ENCODE assay signal across 25 cellular contexts in the genomic region with DNA sequence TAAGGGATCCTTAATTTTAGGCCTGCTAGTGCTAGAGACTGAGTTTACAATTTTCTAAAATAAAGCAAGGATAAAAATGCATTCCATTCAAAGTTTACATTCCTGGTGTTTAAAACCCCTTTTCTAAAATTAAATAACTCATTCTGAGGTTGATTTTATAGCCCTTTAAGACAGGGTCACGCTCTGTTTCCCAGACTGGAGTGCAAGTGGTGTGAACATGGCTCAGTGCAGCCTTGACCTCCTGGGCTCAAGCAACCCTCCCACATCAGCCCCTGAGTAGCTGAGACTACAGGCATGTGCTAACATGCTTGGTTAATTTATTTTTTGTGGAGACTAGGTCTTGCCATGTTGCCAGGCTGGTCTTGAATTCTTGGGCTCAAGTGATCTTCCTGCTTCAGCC. TPM values are rescaled to one million over a fixed set of nuclear protein-coding genes. Genes with fewer than 3 reads are reported as not detected.
DNase-seq lines count a peak whose midpoint lies in the region; ATAC-seq and TF ChIP-seq lines count a peak whose summit lies in the region.
"Had no signal": no experiment of that assay in that cellular context is flagged by ENCODE, and none has a peak within 500 bp of the region (broad histone marks: within the 10 kb centered on the region; RNA-seq: fewer than 3 reads in every experiment).

No MANE protein-coding gene starts in this region.

- no peak overlapping the region for H2AFZ ChIP-seq in IMR-90 (replicated peaks; ENCODE audit: low read length, poor library complexity)

- no TSS peak for BruUV-seq in IMR-90 (replicated peaks; lab: Mats Ljungman, UMichigan)

- H2AK5ac ChIP-seq in IMR-90 (ENCODE audit: low read depth, low read length), result peak overlapping the region; percentile 3; the same call in 1 of the 2 replicates

- no peaks in the 10 kb centered on the region for H3K27me3 ChIP-seq in IMR-90 (ENCODE audit: control insufficient read depth, insufficient read depth, low read length)

- dilution Hi-C loops in IMR-90 (cut with HindIII; ENCODE audit: low sequenced_read_pairs, unreplicated experiment), result no loop called here

- TF ChIP-seq POLR2A in IMR-90 (IDR thresholded peaks at IDR 0.05; ENCODE audit: low read depth, low read length), result no peak

- H3K27me3 Mint-ChIP-seq in nephron progenitor cell (ENCODE audit: low read depth, poor library complexity), result no peaks in the 10 kb centered on the region
- no peaks in the 10 kb centered on the region for H3K27me3 Mint-ChIP-seq in naive thymus-derived CD8-positive, alpha-beta T cell
- H3K27me3 Mint-ChIP-seq: activated T-cell treated with anti-CD3 and anti-CD28 coated beads, Interleukin-2, amount 50 U/mL, for 24 hours; IgD-negative memory B cell had no signal

- TF ChIP-seq CTCF in IMR-90 (conservative IDR thresholded peaks at IDR 0.05; ENCODE audit: low read depth, low read length) (no peak), epithelial cell of esophagus (IDR thresholded peaks at IDR 0.05; ENCODE audit: insufficient read depth, low read depth, low read length, missing control alignments) (no peak), nephron progenitor cell (IDR thresholded peaks at IDR 0.05) (no peak)

- no peak overlapping the region for H2BK120ac ChIP-seq in IMR-90 (ENCODE audit: low read depth, low read length)

- H3K56ac ChIP-seq in IMR-90 (ENCODE audit: extremely low read depth, insufficient read depth, low read length), result no peak overlapping the region

- peak overlapping the region in 1 of 2 experiments; percentile 29; a peak in 2 of 4 replicates for H4K8ac ChIP-seq in IMR-90 (ENCODE audit: low read depth in 2 of 2, low read length in 2 of 2)

- no peak overlapping the region for H4K5ac ChIP-seq in IMR-90 (ENCODE audit: low read depth, low read length)

- POLR2A ChIA-PET in IMR-90 (lab: Charles Lee; ENCODE audit: unreplicated experiment), result no interaction called here
- POLR2A ChIA-PET in naive thymus-derived CD8-positive, alpha-beta T cell (lab: Charles Lee), result no interaction called here

- no peaks in the 10 kb centered on the region for H4K20me1 ChIP-seq in IMR-90 (ENCODE audit: insufficient read depth, low read length)

- no CpG with 5 or more reads among the region's 1 CpG for WGBS in IMR-90 (ENCODE audit: extremely low coverage in 2 of 2, insufficient read length in 1 of 2), 2 experiments

- peak overlapping the region; percentile 40; the same call in 1 of the 2 replicates for H3K4ac ChIP-seq in IMR-90 (ENCODE audit: low read depth, low read length)

- H3K18ac ChIP-seq in IMR-90 (ENCODE audit: low read depth, low read length), result peak overlapping the region; percentile 8; the same call in 1 of the 2 replicates

- H2BK20ac ChIP-seq in IMR-90 (ENCODE audit: low read depth, low read length), result no peak overlapping the region

- H3K36me3 ChIP-seq in IMR-90 (ENCODE audit: control insufficient read depth, insufficient read depth, low read length), result peaks cover 3% of the 10 kb centered on the region

- no peak overlapping the region for H3K27ac ChIP-seq in IMR-90 (ENCODE audit: insufficient read depth, low read length)
- H3K27ac ChIP-seq: C4-2B, epithelial cell of prostate, skin epidermis had no signal

- in situ Hi-C loops in IMR-90 (cut with MboI; ENCODE audit: low sequenced_read_pairs), result no loop called here

- peak overlapping the region; percentile 35 for H2AK9ac ChIP-seq in IMR-90 (replicated peaks; ENCODE audit: low read depth, low read length, poor library complexity)

- H3K4me3 ChIP-seq in IMR-90 (ENCODE audit: insufficient read depth, low read depth, low read length), result no peak overlapping the region
- H3K4me3 ChIP-seq in epithelial cell of esophagus (ENCODE audit: low read length), result no peak overlapping the region
- H3K4me3 ChIP-seq: skin epidermis had no signal

- no peak overlapping the region for H4K91ac ChIP-seq in IMR-90 (ENCODE audit: insufficient read depth, low read depth, low read length)

- H3K9me3 Mint-ChIP-seq in nephron progenitor cell, result no peaks in the 10 kb centered on the region
- no peaks in the 10 kb centered on the region for H3K9me3 Mint-ChIP-seq in naive thymus-derived CD8-positive, alpha-beta T cell
- H3K9me3 Mint-ChIP-seq: activated T-cell treated with anti-CD3 and anti-CD28 coated beads, Interleukin-2, amount 50 U/mL, for 24 hours; dendritic cell treated with granulocyte-macrophage colony-stimulating factor and Interleukin-4, amounts not matched to agents 40 ng/mL and 50 ng/mL, for 4 days; IgD-negative memory B cell; natural killer cell had no signal

- peaks cover 3% of the 10 kb centered on the region; the same call in 1 of the 2 replicates for H3K9me1 ChIP-seq in IMR-90 (ENCODE audit: insufficient read depth, low read length)

- no peak overlapping the region for H3K4me3 Mint-ChIP-seq in nephron progenitor cell
- no peak overlapping the region for H3K4me3 Mint-ChIP-seq in naive thymus-derived CD8-positive, alpha-beta T cell
- H3K4me3 Mint-ChIP-seq: activated T-cell treated with anti-CD3 and anti-CD28 coated beads, Interleukin-2, amount 50 U/mL, for 24 hours; brain; dendritic cell treated with granulocyte-macrophage colony-stimulating factor and Interleukin-4, amounts not matched to agents 40 ng/mL and 50 ng/mL, for 4 days; IgD-negative memory B cell; natural killer cell had no signal

- H3K9ac ChIP-seq in IMR-90 (ENCODE audit: low read depth, low read length), result no peak overlapping the region

- no peak overlapping the region for H3K4me2 ChIP-seq in IMR-90 (ENCODE audit: low read depth, low read length)

- CTCF ChIA-PET in IMR-90 (lab: Yijun Ruan, JAX), result no interaction called here

- no peak overlapping the region for H2BK15ac ChIP-seq in IMR-90 (ENCODE audit: low read depth, low read length)

- peaks cover 31% of the 10 kb centered on the region for H3K4me1 Mint-ChIP-seq in nephron progenitor cell
- peaks cover 0 to 10% (median 0%) of the 10 kb centered on the region in 4 donors for H3K4me1 Mint-ChIP-seq in naive thymus-derived CD8-positive, alpha-beta T cell
- H3K4me1 Mint-ChIP-seq: brain, natural killer cell had no signal

- TF ChIP-seq RAD21 in IMR-90 (IDR thresholded peaks at IDR 0.05; ENCODE audit: low read length), result no peak

- peak overlapping the region; percentile 37; the same call in 1 of the 2 replicates for H3K14ac ChIP-seq in IMR-90 (replicated peaks; ENCODE audit: low read depth, low read length)

- peak; percentile 90 for ATAC-seq in IMR-90 (ENCODE audit: low read depth)
- no peak for ATAC-seq in naive thymus-derived CD8-positive, alpha-beta T cell
- ATAC-seq: natural killer cell had no signal

- intact Hi-C loops in IMR-90 (cut with micrococcal nuclease), result no loop called here

- DNase-seq in EH (ENCODE audit: low read depth), result peak; percentile 88
- DNase-seq in IMR-90, result peak; percentile 59
- peak; percentile 29 for DNase-seq in epithelial cell of esophagus (ENCODE audit: low read depth)
- DNase-seq in nephron progenitor cell, result peak; percentile 40
- no peak for DNase-seq in stimulated activated naive CD4-positive, alpha-beta T cell (lab: John Stamatoyannopoulos, UW)
- DNase-seq in naive thymus-derived CD8-positive, alpha-beta T cell, result no peak
- no peak for DNase-seq in NCI-H748 (lab: John Stamatoyannopoulos, UW; ENCODE audit: unreplicated experiment)
- DNase-seq: activated CD4-positive, alpha-beta T cell treated with anti-CD3 and anti-CD28 coated beads, Interleukin-2, amount 50 U/mL, for 4 hours; activated naive CD4-positive, alpha-beta T cell treated with anti-CD3 and anti-CD28 coated beads, Interleukin-2, amount 50 U/mL, for 16 hours; activated T-cell treated with anti-CD3 and anti-CD28 coated beads, Interleukin-2, amount 50 U/mL, for 24 hours; MM.1S; natural killer cell; NCI-H187; NK-92 treated with Interleukin-12 subunit alpha and Interleukin-12 subunit beta, amount 100 ng/mL, for 24 hours; posterior cingulate gyrus; RPMI8226; stimulated activated CD4-positive, alpha-beta T cell treated with anti-CD3 and anti-CD28 coated beads, Interleukin-4, amount 100 ng/mL, for 1 hour; substantia nigra; SW 1271 had no signal

- peaks cover 4% of the 10 kb centered on the region for H3K4me1 ChIP-seq in IMR-90 (ENCODE audit: control insufficient read depth, insufficient read depth, low read length)

- no peaks in the 10 kb centered on the region for H3K9me3 ChIP-seq in IMR-90 (ENCODE audit: control insufficient read depth, insufficient read depth, low read length)

- H3K36me3 Mint-ChIP-seq in nephron progenitor cell (ENCODE audit: low read depth), result peaks cover 27% of the 10 kb centered on the region
- peaks cover 0 to 14% (median 0%) of the 10 kb centered on the region in 3 donors for H3K36me3 Mint-ChIP-seq in naive thymus-derived CD8-positive, alpha-beta T cell
- H3K36me3 Mint-ChIP-seq: IgD-negative memory B cell had no signal

- H3K79me1 ChIP-seq in IMR-90 (ENCODE audit: low read depth in 1 of 2, low read length in 2 of 2), result no peaks in the 10 kb centered on the region; a peak in 1 of 4 replicates

- H2BK5ac ChIP-seq in IMR-90 (ENCODE audit: low read depth, low read length, poor library complexity, severe bottlenecking), result no peak overlapping the region

- H3K23ac ChIP-seq in IMR-90 (ENCODE audit: low read depth, low read length), result no peak overlapping the region

- no peak overlapping the region for H3K27ac Mint-ChIP-seq in nephron progenitor cell
- peak overlapping the region in 1 of 10 donors; percentile 26 for H3K27ac Mint-ChIP-seq in naive thymus-derived CD8-positive, alpha-beta T cell
- H3K27ac Mint-ChIP-seq: activated T-cell treated with anti-CD3 and anti-CD28 coated beads, Interleukin-2, amount 50 U/mL, for 24 hours; brain; dendritic cell treated with granulocyte-macrophage colony-stimulating factor and Interleukin-4, amounts not matched to agents 40 ng/mL and 50 ng/mL, for 4 days had no signal

RNA-seq across cellular contexts. Expression of a gene that starts 6.8 kb away (rescaled TPM):
- total RNA-seq in IMR-90 (2012; rRNA removed), result under 0.01 and 0.18 TPM in 2 replicates
- polyA plus RNA-seq in IMR-90 (2012; rRNA removed), result 0.09 TPM in 1 of 2 replicates, not detected in the other
- polyA plus RNA-seq in IMR-90 (2012; cell fraction: cytosol; rRNA removed), result 0.03 and 0.06 TPM in 2 replicates
- polyA plus RNA-seq in IMR-90 (2012; cell fraction: nucleus; rRNA removed; ENCODE audit: low replicate concordance), result 0.06 TPM in 1 of 2 replicates, not detected in the other
- 1 to 10 TPM in 1 of 2 experiments, under 1 TPM in 1; 0.82 to 1.0 TPM for total RNA-seq in naive thymus-derived CD8-positive, alpha-beta T cell
- 1 to 10 TPM in 1 of 3 donors, under 1 TPM in 2; 0.20 to 1.0 (median 0.58) TPM for polyA plus RNA-seq in naive thymus-derived CD8-positive, alpha-beta T cell
- polyA plus RNA-seq: IgD-negative memory B cell had no signal

RNA-seq across cellular contexts. Expression of a gene that starts 36.0 kb away (rescaled TPM):
- 183 and 306 TPM in 2 replicates for total RNA-seq in IMR-90 (2012; rRNA removed)
- polyA plus RNA-seq in IMR-90 (2012; rRNA removed), result 63.3 and 80.5 TPM in 2 replicates
- 38.6 and 103 TPM in 2 replicates for polyA plus RNA-seq in IMR-90 (2012; cell fraction: cytosol; rRNA removed)
- polyA plus RNA-seq in IMR-90 (2012; cell fraction: nucleus; rRNA removed; ENCODE audit: low replicate concordance), result 11.8 and 39.2 TPM in 2 replicates
- 100 to 1,000 TPM; 172 to 190 TPM for total RNA-seq in naive thymus-derived CD8-positive, alpha-beta T cell
- polyA plus RNA-seq in naive thymus-derived CD8-positive, alpha-beta T cell, result 100 to 1,000 TPM; 116 to 125 (median 121) TPM

Comparison
In these comparisons a context has a peak if more than half of its experiments do, and no peak if none do; other contexts are left out.
1. DNase-seq: peak in EH (single experiment), IMR-90 (single experiment), epithelial cell of esophagus (single experiment) and nephron progenitor cell (single experiment); none in stimulated activated naive CD4-positive, alpha-beta T cell (0 of 6), naive thymus-derived CD8-positive, alpha-beta T cell (0 of 10) and NCI-H748 (single experiment).